ENCODE assay signal across 37 cellular contexts in the genomic region with DNA sequence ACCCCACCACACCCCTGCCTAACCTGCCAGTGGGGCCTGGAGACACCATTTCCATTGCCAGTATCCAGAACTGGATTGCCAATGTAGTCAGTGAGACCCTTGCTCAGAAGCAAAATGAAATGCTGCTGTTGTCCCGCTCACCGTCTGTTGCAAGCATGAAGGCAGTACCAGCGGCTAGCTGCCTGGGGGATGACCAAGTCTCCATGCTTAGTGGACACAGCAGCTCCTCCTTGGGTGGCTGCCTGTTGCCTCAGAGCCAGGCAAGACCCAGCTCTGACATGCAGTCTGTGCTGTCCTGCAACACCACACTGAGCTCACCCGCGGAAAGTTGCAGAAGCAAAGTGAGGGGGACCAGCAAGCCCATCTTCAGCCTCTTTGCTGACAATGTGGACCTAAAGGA. TPM values are rescaled to one million over a fixed set of nuclear protein-coding genes. Genes with fewer than 3 reads are reported as not detected.
"Had no signal": no experiment of that assay in that cellular context is flagged by ENCODE, and none has a peak within 500 bp of the region (broad histone marks: within the 10 kb centered on the region; RNA-seq: fewer than 3 reads in every experiment).

No MANE protein-coding gene starts in this region.

- DNase-seq: activated B cell treated with CpG ODN at 0.5 μM for 24 hours; activated CD4-positive, alpha-beta memory T cell treated with anti-CD3 and anti-CD28 coated beads for 36 hours; activated CD4-positive, alpha-beta T cell treated with anti-CD3 and anti-CD28 coated beads for 4 hours; activated CD4-positive, alpha-beta T cell treated with anti-CD3 and anti-CD28 coated beads, Interleukin-2, amount 10 ng/mL, durations not matched to agents 24 days and 14 days; activated CD4-positive, alpha-beta T cell treated with anti-CD3 and anti-CD28 coated beads, Interleukin-2, amount 50 U/mL, for 1 hour; activated CD4-positive, alpha-beta T cell treated with anti-CD3 and anti-CD28 coated beads, Interleukin-2, amount 50 U/mL, for 4 hours; activated CD4-positive, CD25-positive, alpha-beta regulatory T cell treated with anti-CD3 and anti-CD28 coated beads, Interleukin-2, amount 50 U/mL, for 72 hours; activated CD8-positive, alpha-beta memory T cell treated with anti-CD3 and anti-CD28 coated beads, Interleukin-2, amount 10 ng/mL, durations not matched to agents 7 days and 5 days; activated CD8-positive, alpha-beta memory T cell treated with anti-CD3 and anti-CD28 coated beads, Interleukin-2, amount 50 U/mL, for 48 hours; activated CD8-positive, alpha-beta T cell treated with anti-CD3 and anti-CD28 coated beads for 36 hours; activated effector memory CD4-positive, alpha-beta T cell treated with anti-CD3 and anti-CD28 coated beads, Interleukin-2, amount 50 U/mL, for 16 hours; activated gamma-delta T cell treated with Interleukin-2 at 50 U/mL for 16 hours; activated naive CD4-positive, alpha-beta T cell; activated naive CD4-positive, alpha-beta T cell treated with anti-CD3 and anti-CD28 coated beads for 36 hours; activated naive CD4-positive, alpha-beta T cell treated with anti-CD3 and anti-CD28 coated beads, Interleukin-2, amount 50 U/mL, for 16 hours; activated naive CD8-positive, alpha-beta T cell treated with anti-CD3 and anti-CD28 coated beads for 36 hours; activated T-cell treated with anti-CD3 and anti-CD28 coated beads, Interleukin-2, amount 50 U/mL, for 1 hour; activated T-cell treated with anti-CD3 and anti-CD28 coated beads, Interleukin-2, amount 50 U/mL, for 4 hours; activated T-cell treated with anti-CD3 and anti-CD28 coated beads, Interleukin-2, amount 50 U/mL, for 72 hours; adrenal gland; amniotic stem cell; aorta; body of pancreas; brain microvascular endothelial cell; central memory CD4-positive, alpha-beta T cell; SW 1271; T-helper 2 cell; T-helper 9 cell had no signal

- H3K4me1 Mint-ChIP-seq: activated B cell treated with CpG ODN at 0.5 μM for 24 hours; activated CD4-positive, alpha-beta T cell treated with anti-CD3 and anti-CD28 coated beads, Interleukin-2, amount 10 ng/mL, durations not matched to agents 24 days and 14 days; activated CD8-positive, alpha-beta memory T cell treated with anti-CD3 and anti-CD28 coated beads, Interleukin-2, amount 10 ng/mL, durations not matched to agents 7 days and 5 days; activated naive CD8-positive, alpha-beta T cell treated with anti-CD3 and anti-CD28 coated beads for 36 hours; activated T-helper 17 cell treated with anti-CD3 and anti-CD28 coated beads, Interleukin-2, amount 50 U/mL, for 72 hours had no signal

- H3K36me3 Mint-ChIP-seq: activated CD4-positive, alpha-beta memory T cell treated with anti-CD3 and anti-CD28 coated beads for 36 hours; activated CD8-positive, alpha-beta memory T cell treated with anti-CD3 and anti-CD28 coated beads, Interleukin-2, amount 10 ng/mL, durations not matched to agents 7 days and 5 days; activated naive CD4-positive, alpha-beta T cell treated with anti-CD3 and anti-CD28 coated beads, Interleukin-2, amount 50 U/mL, for 72 hours; activated naive CD8-positive, alpha-beta T cell treated with anti-CD3 and anti-CD28 coated beads for 36 hours had no signal

- H3K9me3 ChIP-seq: adrenal gland, body of pancreas, breast epithelium had no signal

- FAIRE-seq: astrocyte, TTC549 had no signal

- H3K9me3 Mint-ChIP-seq: activated B cell treated with CpG ODN at 0.5 μM for 24 hours; activated CD4-positive, alpha-beta memory T cell treated with anti-CD3 and anti-CD28 coated beads for 36 hours; activated CD4-positive, alpha-beta T cell treated with anti-CD3 and anti-CD28 coated beads, Interleukin-2, amount 10 ng/mL, durations not matched to agents 24 days and 14 days; activated CD8-positive, alpha-beta T cell treated with anti-CD3 and anti-CD28 coated beads for 36 hours; activated naive CD4-positive, alpha-beta T cell treated with anti-CD3 and anti-CD28 coated beads for 36 hours; activated naive CD4-positive, alpha-beta T cell treated with anti-CD3 and anti-CD28 coated beads, Interleukin-2, amount 50 U/mL, for 72 hours; activated naive CD8-positive, alpha-beta T cell treated with anti-CD3 and anti-CD28 coated beads for 36 hours; activated T-cell treated with anti-CD3 and anti-CD28 coated beads, Interleukin-2, amount 50 U/mL, for 4 hours; activated T-cell treated with anti-CD3 and anti-CD28 coated beads, Interleukin-2, amount 50 U/mL, for 72 hours; activated T-helper 1 cell treated with anti-CD3 and anti-CD28 coated beads, Interleukin-12 subunit alpha, Interleukin-12 subunit beta, Interleukin-2, Interleukin-4 antibody, amounts not matched to agents 30 ng/mL and 10 ng/mL and 1 ng/mL, durations not matched to agents 14 hours and 24 hours and 36 hours; activated T-helper 17 cell treated with anti-CD3 and anti-CD28 coated beads, Interleukin-2, amount 50 U/mL, for 72 hours; T-helper 2 cell treated with Interferon-gamma antibody and Interleukin-4, amounts not matched to agents 5 μg/mL and 100 μg/mL, for 36 hours had no signal

- H3K27ac Mint-ChIP-seq: activated B cell treated with CpG ODN at 0.5 μM for 24 hours; activated CD4-positive, alpha-beta memory T cell treated with anti-CD3 and anti-CD28 coated beads for 36 hours; activated CD4-positive, alpha-beta T cell treated with anti-CD3 and anti-CD28 coated beads, Interleukin-2, amount 10 ng/mL, durations not matched to agents 24 days and 14 days; activated CD8-positive, alpha-beta memory T cell treated with anti-CD3 and anti-CD28 coated beads, Interleukin-2, amount 10 ng/mL, durations not matched to agents 7 days and 5 days; activated CD8-positive, alpha-beta T cell treated with anti-CD3 and anti-CD28 coated beads for 36 hours; activated naive CD4-positive, alpha-beta T cell treated with anti-CD3 and anti-CD28 coated beads for 36 hours; activated naive CD4-positive, alpha-beta T cell treated with anti-CD3 and anti-CD28 coated beads, Interleukin-2, amount 50 U/mL, for 72 hours; activated naive CD8-positive, alpha-beta T cell treated with anti-CD3 and anti-CD28 coated beads for 36 hours; activated T-cell treated with anti-CD3 and anti-CD28 coated beads, Interleukin-2, amount 50 U/mL, for 72 hours; activated T-helper 1 cell treated with anti-CD3 and anti-CD28 coated beads, Interleukin-12 subunit alpha, Interleukin-12 subunit beta, Interleukin-2, Interleukin-4 antibody, amounts not matched to agents 30 ng/mL and 10 ng/mL and 1 ng/mL, durations not matched to agents 14 hours and 24 hours and 36 hours; activated T-helper 17 cell treated with anti-CD3 and anti-CD28 coated beads, Interleukin-2, amount 50 U/mL, for 72 hours; T-helper 2 cell treated with Interferon-gamma antibody and Interleukin-4, amounts not matched to agents 5 μg/mL and 100 μg/mL, for 36 hours had no signal

- H3K4me3 Mint-ChIP-seq: activated B cell treated with CpG ODN at 0.5 μM for 24 hours; activated CD4-positive, alpha-beta memory T cell treated with anti-CD3 and anti-CD28 coated beads for 36 hours; activated CD4-positive, alpha-beta T cell treated with anti-CD3 and anti-CD28 coated beads, Interleukin-2, amount 10 ng/mL, durations not matched to agents 24 days and 14 days; activated CD8-positive, alpha-beta memory T cell treated with anti-CD3 and anti-CD28 coated beads, Interleukin-2, amount 10 ng/mL, durations not matched to agents 7 days and 5 days; activated CD8-positive, alpha-beta T cell treated with anti-CD3 and anti-CD28 coated beads for 36 hours; activated naive CD4-positive, alpha-beta T cell treated with anti-CD3 and anti-CD28 coated beads for 36 hours; activated naive CD8-positive, alpha-beta T cell treated with anti-CD3 and anti-CD28 coated beads for 36 hours; activated T-cell treated with anti-CD3 and anti-CD28 coated beads, Interleukin-2, amount 50 U/mL, for 4 hours; activated T-cell treated with anti-CD3 and anti-CD28 coated beads, Interleukin-2, amount 50 U/mL, for 72 hours; activated T-helper 1 cell treated with anti-CD3 and anti-CD28 coated beads, Interleukin-12 subunit alpha, Interleukin-12 subunit beta, Interleukin-2, Interleukin-4 antibody, amounts not matched to agents 30 ng/mL and 10 ng/mL and 1 ng/mL, durations not matched to agents 14 hours and 24 hours and 36 hours; activated T-helper 17 cell treated with anti-CD3 and anti-CD28 coated beads, Interleukin-2, amount 50 U/mL, for 72 hours; T-helper 2 cell treated with Interferon-gamma antibody and Interleukin-4, amounts not matched to agents 5 μg/mL and 100 μg/mL, for 36 hours had no signal

- H3K4me3 ChIP-seq: adrenal gland, body of pancreas, breast epithelium had no signal

- H3K27me3 ChIP-seq: adrenal gland, body of pancreas had no signal

- H3K4me1 ChIP-seq: adrenal gland, body of pancreas, breast epithelium had no signal

- H3K36me3 ChIP-seq: adrenal gland, brain microvascular endothelial cell, breast epithelium had no signal

- ATAC-seq: activated CD8-positive, alpha-beta memory T cell treated with anti-CD3 and anti-CD28 coated beads, Interleukin-2, amount 10 ng/mL, durations not matched to agents 7 days and 5 days; activated CD8-positive, alpha-beta T cell treated with anti-CD3 and anti-CD28 coated beads for 36 hours; activated naive CD4-positive, alpha-beta T cell treated with anti-CD3 and anti-CD28 coated beads, Interleukin-2, amount 50 U/mL, for 72 hours; activated T-cell treated with anti-CD3 and anti-CD28 coated beads, Interleukin-2, amount 50 U/mL, for 4 hours; activated T-cell treated with anti-CD3 and anti-CD28 coated beads, Interleukin-2, amount 50 U/mL, for 72 hours; activated T-helper 17 cell treated with anti-CD3 and anti-CD28 coated beads, Interleukin-2, amount 50 U/mL, for 72 hours; body of pancreas had no signal

- H3K27ac ChIP-seq: adrenal gland, body of pancreas, brain microvascular endothelial cell, breast epithelium, VCaP had no signal

RNA-seq across cellular contexts. Expression of a gene that starts 33.4 kb away (rescaled TPM):
- total RNA-seq: activated B cell treated with CpG ODN at 0.5 μM for 24 hours; activated CD4-positive, alpha-beta memory T cell treated with anti-CD3 and anti-CD28 coated beads for 36 hours; activated CD4-positive, alpha-beta T cell treated with anti-CD3 and anti-CD28 coated beads, Interleukin-2, amount 10 ng/mL, durations not matched to agents 24 days and 14 days; activated CD8-positive, alpha-beta memory T cell treated with anti-CD3 and anti-CD28 coated beads, Interleukin-2, amount 10 ng/mL, durations not matched to agents 7 days and 5 days; activated CD8-positive, alpha-beta T cell treated with anti-CD3 and anti-CD28 coated beads for 36 hours; activated naive CD4-positive, alpha-beta T cell treated with anti-CD3 and anti-CD28 coated beads for 36 hours; activated naive CD4-positive, alpha-beta T cell treated with anti-CD3 and anti-CD28 coated beads, Interleukin-2, amount 50 U/mL, for 72 hours; activated naive CD8-positive, alpha-beta T cell treated with anti-CD3 and anti-CD28 coated beads for 36 hours; activated T-cell treated with anti-CD3 and anti-CD28 coated beads, Interleukin-2, amount 50 U/mL, for 4 hours; activated T-helper 1 cell treated with anti-CD3 and anti-CD28 coated beads, Interleukin-12 subunit alpha, Interleukin-12 subunit beta, Interleukin-2, Interleukin-4 antibody, amounts not matched to agents 30 ng/mL and 10 ng/mL and 1 ng/mL, durations not matched to agents 14 hours and 24 hours and 36 hours; activated T-helper 17 cell treated with anti-CD3 and anti-CD28 coated beads, Interleukin-2, amount 50 U/mL, for 72 hours; body of pancreas; T-helper 1 cell treated with Interleukin-12 subunit alpha and Interleukin-12 subunit beta and Interleukin-4 antibody, amounts not matched to agents 30 ng/mL and 1 ng/mL, for 36 hours had no signal

RNA-seq across cellular contexts. Expression of a gene that starts 37.1 kb away (rescaled TPM):
- total RNA-seq: activated B cell treated with CpG ODN at 0.5 μM for 24 hours; activated CD4-positive, alpha-beta T cell treated with anti-CD3 and anti-CD28 coated beads, Interleukin-2, amount 10 ng/mL, durations not matched to agents 24 days and 14 days; activated naive CD8-positive, alpha-beta T cell treated with anti-CD3 and anti-CD28 coated beads for 36 hours; aorta had no signal
